Comparison of ENCODE assay signal across 8 cellular contexts in the genomic region with DNA sequence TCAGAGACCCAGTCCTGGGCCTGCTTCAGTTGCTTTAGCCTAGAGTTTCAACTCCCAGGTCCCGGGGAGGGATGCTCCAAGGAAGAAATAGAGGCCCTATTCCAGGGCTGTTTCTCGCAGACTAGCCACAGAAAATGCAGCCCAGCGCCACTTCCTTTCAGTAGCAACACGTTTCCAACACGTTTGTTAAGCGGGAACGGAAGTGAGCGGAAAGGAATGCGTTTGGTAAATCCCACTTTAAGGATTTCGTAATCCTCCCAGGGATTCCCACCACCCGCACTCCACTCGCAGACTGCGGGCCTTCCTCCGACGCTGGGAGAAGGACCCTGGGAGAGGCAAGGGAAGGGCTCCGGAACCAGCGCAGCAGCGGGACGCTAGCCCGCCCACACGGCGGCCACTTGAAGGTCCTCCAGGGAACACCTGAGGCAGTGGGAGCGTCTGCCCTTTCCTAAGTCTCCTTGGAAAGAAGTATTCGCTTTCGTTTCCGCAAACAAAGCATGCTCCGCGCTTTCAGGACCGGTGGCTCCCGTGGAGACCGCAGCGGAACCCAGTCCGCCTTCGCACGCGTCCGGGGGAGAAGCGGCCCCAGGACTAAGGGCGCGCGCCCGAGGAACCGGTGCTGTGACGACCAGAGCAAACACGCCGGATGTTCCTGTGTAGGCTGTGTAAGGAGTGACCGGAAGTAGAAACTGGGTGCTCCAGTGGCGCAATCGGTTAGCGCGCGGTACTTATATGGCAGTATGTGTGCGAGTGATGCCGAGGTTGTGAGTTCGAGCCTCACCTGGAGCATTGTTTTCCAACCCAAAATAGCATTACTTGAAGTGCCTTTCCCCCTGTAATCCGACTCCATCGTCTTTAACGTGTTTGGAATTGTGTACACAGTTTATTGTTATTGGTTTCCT.
DNase-seq lines count a peak whose midpoint lies in the region; ATAC-seq and TF ChIP-seq lines count a peak whose summit lies in the region.

No MANE protein-coding gene starts in this region.

- no peaks in the 10 kb centered on the region for H3K36me3 ChIP-seq in CD4-positive, CD25-positive, alpha-beta regulatory T cell (ENCODE audit: control insufficient read depth, insufficient read depth, low read length)
- H3K36me3 ChIP-seq in WERI-Rb-1 = no peaks in the 10 kb centered on the region

- peaks cover 0 to 14% (median 9%) of the 10 kb centered on the region in 4 donors for H3K4me1 Mint-ChIP-seq in CD4-positive, CD25-positive, alpha-beta regulatory T cell

- H3K9me3 ChIP-seq in CD4-positive, CD25-positive, alpha-beta regulatory T cell (ENCODE audit: control insufficient read depth in 2 of 2, low read length in 2 of 2) = peaks cover 11 to 12% of the 10 kb centered on the region in 2 experiments
- peaks cover 42% of the 10 kb centered on the region for H3K9me3 ChIP-seq in WERI-Rb-1 (ENCODE audit: severe bottlenecking)

- H3K27ac ChIP-seq in CD4-positive, CD25-positive, alpha-beta regulatory T cell (ENCODE audit: insufficient read depth, low read length, poor library complexity, severe bottlenecking) = no peak overlapping the region
- H3K27ac ChIP-seq in WERI-Rb-1 (peak overlapping the region; percentile 39), skin epidermis (peak overlapping the region in 20 of 21 experiments; percentile 20 to 87 (median 66))

- peak overlapping the region; percentile 60 for H3K4me3 ChIP-seq in CD4-positive, CD25-positive, alpha-beta regulatory T cell (ENCODE audit: low read depth, low read length)
- peak overlapping the region; percentile 42 for H3K4me3 ChIP-seq in WERI-Rb-1 (ENCODE audit: low read depth, low read length)
- H3K4me3 ChIP-seq in skin epidermis = peak overlapping the region; percentile 41 to 59 (median 53)

- peaks cover 2 to 16% (median 8%) of the 10 kb centered on the region in 7 donors for H3K9me3 Mint-ChIP-seq in CD4-positive, CD25-positive, alpha-beta regulatory T cell

- H3K36me3 Mint-ChIP-seq in CD4-positive, CD25-positive, alpha-beta regulatory T cell = no peaks in the 10 kb centered on the region

- TF ChIP-seq CTCF in WERI-Rb-1 (IDR thresholded peaks at IDR 0.05; ENCODE audit: low read depth, low read length) = no peak

- peaks cover 15% of the 10 kb centered on the region for H3K4me1 ChIP-seq in CD4-positive, CD25-positive, alpha-beta regulatory T cell (ENCODE audit: control insufficient read depth, insufficient read depth, low read length, poor library complexity, severe bottlenecking)

- peak overlapping the region in 1 of 3 donors; percentile 30 for H3K27ac Mint-ChIP-seq in CD4-positive, CD25-positive, alpha-beta regulatory T cell

- peak overlapping the region; percentile 11 to 90 (median 72) for H3K4me3 Mint-ChIP-seq in CD4-positive, CD25-positive, alpha-beta regulatory T cell

- H3K27me3 ChIP-seq in CD4-positive, CD25-positive, alpha-beta regulatory T cell (ENCODE audit: control insufficient read depth, insufficient read depth, low read length) = peaks cover 13% of the 10 kb centered on the region
- H3K27me3 ChIP-seq in WERI-Rb-1 (ENCODE audit: insufficient read depth, low read depth, severe bottlenecking) = peaks cover 65% of the 10 kb centered on the region

- peak in 1 of 2 donors; percentile 50 for ATAC-seq in CD4-positive, CD25-positive, alpha-beta regulatory T cell (ENCODE audit: low read depth in 2 of 2)
- ATAC-seq in GM21381 (IDR thresholded peaks at IDR 0.05; ENCODE audit: unreplicated experiment) = peak; percentile 77
- ATAC-seq in HG03469 (IDR thresholded peaks at IDR 0.05; ENCODE audit: unreplicated experiment) = no peak

- H3K27me3 Mint-ChIP-seq in CD4-positive, CD25-positive, alpha-beta regulatory T cell = peaks cover 40% of the 10 kb centered on the region

- peak in 2 of 3 donors; percentile 2 to 56 for DNase-seq in CD4-positive, CD25-positive, alpha-beta regulatory T cell
- DNase-seq in NCI-H1436 treated with DMSO at 0.1 percent for 48 hours (lab: John Stamatoyannopoulos, UW) = peak; percentile 79
- peak; percentile 69 for DNase-seq in WERI-Rb-1
- DNase-seq in central memory CD4-positive, alpha-beta T cell = peak; percentile 35
- DNase-seq in iris pigment epithelial cell (ENCODE audit: low read depth) = peak; percentile 93

Comparison
In these comparisons a context has a peak if more than half of its experiments do, and no peak if none do; other contexts are left out.
1. DNase-seq: peak in every context shown above with its lines; median percentile 93 in iris pigment epithelial cell; 79 in NCI-H1436 treated with DMSO at 0.1 percent for 48 hours; 69 in WERI-Rb-1; 35 in central memory CD4-positive, alpha-beta T cell; 29 in CD4-positive, CD25-positive, alpha-beta regulatory T cell.